In genomic region chr5:172078027-172078426, GRCh38 we compare ENCODE assay signal across 17 cellular contexts.
A peak's percentile ranks its signal among the peaks of the same experiment; 100 is the strongest.
DNase-seq lines count a peak whose midpoint lies in the region; ATAC-seq, FAIRE-seq and TF ChIP-seq lines count a peak whose summit lies in the region.
"Had no signal": no experiment of that assay in that cellular context is flagged by ENCODE, and none has a peak within 500 bp of the region (broad histone marks: within the 10 kb centered on the region; RNA-seq: fewer than 3 reads in every experiment).

No MANE protein-coding gene starts in this region.

- TF ChIP-seq EP300 in A549 (IDR thresholded peaks at IDR 0.05) = no peak

- no peak overlapping the region for H3K4me3 ChIP-seq in A549
- no peak overlapping the region for H3K4me3 ChIP-seq in DND-41 (ENCODE audit: low read depth in 1 of 2, low read length in 2 of 2)
- H3K4me3 ChIP-seq in adrenal gland = no peak overlapping the region
- H3K4me3 ChIP-seq: ascending aorta, tibial artery had no signal

- no peak for TF ChIP-seq POLR2A in A549 (IDR thresholded peaks at IDR 0.05; ENCODE audit: low read length)
- TF ChIP-seq POLR2A in adrenal gland (IDR thresholded peaks at IDR 0.05) = no peak
- TF ChIP-seq POLR2A in GM18505 (IDR thresholded peaks at IDR 0.05; ENCODE audit: borderline replicate concordance, extremely low read depth, insufficient read depth, insufficient read length) = no peak

- no peaks in the 10 kb centered on the region for H3K27me3 Mint-ChIP-seq in natural killer cell (ENCODE audit: low read depth in 2 of 2)
- no peaks in the 10 kb centered on the region for H3K27me3 Mint-ChIP-seq in WTC11 (ENCODE audit: low read depth)

- peaks cover 7 to 16% of the 10 kb centered on the region in 2 donors for H3K4me1 Mint-ChIP-seq in natural killer cell
- peaks cover 16% of the 10 kb centered on the region for H3K4me1 Mint-ChIP-seq in WTC11

- H3K27ac ChIP-seq in A549 (no peak overlapping the region), DND-41 (ENCODE audit: low read length) (peak overlapping the region; percentile 61), adrenal gland (peak overlapping the region in 2 of 5 donors; percentile 34 to 70)
- H3K27ac ChIP-seq: ascending aorta, tibial artery had no signal

- intact Hi-C loops in adrenal gland (cut with DNase I) = no loop called here
- intact Hi-C loops in natural killer cell (cut with micrococcal nuclease) = no loop called here

- TF ChIP-seq CTCF in A549 (IDR thresholded peaks at IDR 0.05) (no peak), DND-41 (IDR thresholded peaks at IDR 0.05; ENCODE audit: borderline replicate concordance, extremely low read depth, low read length, poor library complexity, severe bottlenecking) (no peak), adrenal gland (IDR thresholded peaks at IDR 0.05) (no peak), natural killer cell (IDR thresholded peaks at IDR 0.05) (no peak), WTC11 (IDR thresholded peaks at IDR 0.05) (no peak)

- POLR2A ChIA-PET in A549 (lab: Yijun Ruan, JAX) = no interaction called here
- POLR2A ChIA-PET in WTC11 (lab: Charles Lee) = no interaction called here

- H3K27me3 ChIP-seq in DND-41 (ENCODE audit: insufficient read depth, low read length, poor library complexity) (no peaks in the 10 kb centered on the region), adrenal gland (no peaks in the 10 kb centered on the region)
- H3K27me3 ChIP-seq: ascending aorta, tibial artery had no signal

- WGBS in A549 (ENCODE audit: missing lambda C conversion rate) = 78% methylated on average over 4 of the region's 4 CpGs
- 79 to 88% (median 84%) methylated on average over 4 of the region's 4 CpGs for WGBS in adrenal gland, 4 donors

- H3K9ac ChIP-seq in DND-41 (ENCODE audit: low read depth, low read length) = no peak overlapping the region

- H2AFZ ChIP-seq in DND-41 (ENCODE audit: low read depth, low read length) = no peak overlapping the region

- no peaks in the 10 kb centered on the region for H3K79me2 ChIP-seq in DND-41 (ENCODE audit: insufficient read depth, low read length)

- H3K27ac Mint-ChIP-seq in natural killer cell (peak overlapping the region; percentile 41 to 49), WTC11 (no peak overlapping the region)
- H3K27ac Mint-ChIP-seq: T-helper 1 cell treated with Interleukin-12 subunit alpha and Interleukin-12 subunit beta and Interleukin-4 antibody, amounts not matched to agents 30 μg/mL and 1 μg/mL, for 36 hours had no signal

- TF ChIP-seq RAD21 in A549 (conservative IDR thresholded peaks at IDR 0.05 in 1 of 2, IDR thresholded peaks at IDR 0.05 in 1 of 2) = no peak

- CTCF ChIA-PET in A549 (lab: Yijun Ruan, JAX) (interaction anchor here (1.4 kb wide), 1 partner anchor 18 kb away, joined by 5 read pairs; no protein-coding TSS in a partner anchor), WTC11 (lab: Charles Lee) (no interaction called here)

- peaks cover 32% of the 10 kb centered on the region for H3K36me3 ChIP-seq in DND-41 (ENCODE audit: insufficient read depth, low read length)
- H3K36me3 ChIP-seq in adrenal gland (replicated peaks in 1 of 2) = peaks cover 0 to 20% of the 10 kb centered on the region in 2 donors

- DNase-seq in A549 (ENCODE audit: low read depth in 1 of 2, low spot score in 1 of 2) (no peak), DND-41 (no peak), adrenal gland (peak in 6 of 7 donors; percentile 13 to 76 (median 48)), natural killer cell (no peak), WTC11 (ENCODE audit: low spot score) (no peak)
- DNase-seq: DMS153; H7; IMR-90; NCI-H748 treated with DMSO at 0.1 percent for 48 hours; stimulated activated CD4-positive, alpha-beta T cell treated with anti-CD3 and anti-CD28 coated beads, Interleukin-2, amount 100 ng/mL, for 24 hours had no signal

- H3K36me3 Mint-ChIP-seq in natural killer cell = peaks cover 15% of the 10 kb centered on the region
- H3K36me3 Mint-ChIP-seq in WTC11 = peaks cover 17% of the 10 kb centered on the region; the same call in 1 of the 2 replicates

- peak overlapping the region; percentile 17; the same call in 1 of the 3 replicates for H3K4me2 ChIP-seq in A549
- no peak overlapping the region for H3K4me2 ChIP-seq in DND-41 (ENCODE audit: insufficient read depth, low read length)

- peaks cover 2% of the 10 kb centered on the region; the same call in 1 of the 2 replicates for H4K20me1 ChIP-seq in DND-41 (ENCODE audit: insufficient read depth, low read length)

- H3K9me3 ChIP-seq in A549 (0 out of 3 replicates have a peak, but pooled peaks cover 2% of the 10 kb centered on the region), DND-41 (ENCODE audit: insufficient read depth, low read length, severe bottlenecking) (no peaks in the 10 kb centered on the region), adrenal gland (replicated peaks in 1 of 3) (no peaks in the 10 kb centered on the region)
- H3K9me3 ChIP-seq: ascending aorta, tibial artery had no signal

- no peaks in the 10 kb centered on the region for H3K9me3 Mint-ChIP-seq in natural killer cell
- peaks cover 3% of the 10 kb centered on the region; the same call in 1 of the 2 replicates for H3K9me3 Mint-ChIP-seq in WTC11
- H3K9me3 Mint-ChIP-seq: T-helper 1 cell treated with Interleukin-12 subunit alpha and Interleukin-12 subunit beta and Interleukin-4 antibody, amounts not matched to agents 30 μg/mL and 1 μg/mL, for 36 hours had no signal

- FAIRE-seq in A549 (lab: Jason Lieb, UNC) = no peak

- H3K4me3 Mint-ChIP-seq in natural killer cell (no peak overlapping the region), WTC11 (no peak overlapping the region)
- H3K4me3 Mint-ChIP-seq: nephron; T-helper 1 cell treated with Interleukin-12 subunit alpha and Interleukin-12 subunit beta and Interleukin-4 antibody, amounts not matched to agents 30 μg/mL and 1 μg/mL, for 36 hours had no signal

- ATAC-seq in A549 (peak in 1 of 2 experiments; percentile 36; a peak in 1 of 6 replicates), DND-41 (ENCODE audit: insufficient read depth, low read depth) (no peak), natural killer cell (no peak), HG03439 (IDR thresholded peaks at IDR 0.05; ENCODE audit: unreplicated experiment) (no peak), HG03521 (IDR thresholded peaks at IDR 0.05; ENCODE audit: unreplicated experiment) (no peak), GM18505 (IDR thresholded peaks at IDR 0.05; ENCODE audit: unreplicated experiment) (no peak), WTC11 (no peak)

- H3K4me1 ChIP-seq in A549 (no peaks in the 10 kb centered on the region), DND-41 (ENCODE audit: insufficient read depth, low read length) (peaks cover 17% of the 10 kb centered on the region), adrenal gland (replicated peaks in 1 of 2) (peaks cover 0 to 20% of the 10 kb centered on the region in 2 donors)
- H3K4me1 ChIP-seq: ascending aorta had no signal

TF ChIP-seq in A549, 52 proteins besides CTCF, POLR2A, EP300 and RAD21 (continues in another document):
- no peak for TF ChIP-seq EHF (CRISPR knock-in tag; IDR thresholded peaks at IDR 0.05)
- TF ChIP-seq CHD2 (IDR thresholded peaks at IDR 0.05; ENCODE audit: low read length, partially characterized antibody) = no peak
- no peak for TF ChIP-seq RARB (CRISPR knock-in tag; IDR thresholded peaks at IDR 0.05)
- no peak for TF ChIP-seq HOXA7 (CRISPR knock-in tag; IDR thresholded peaks at IDR 0.05)
- no peak for TF ChIP-seq KDM1A (IDR thresholded peaks at IDR 0.05; ENCODE audit: low read depth)
- TF ChIP-seq, protein P1, sequence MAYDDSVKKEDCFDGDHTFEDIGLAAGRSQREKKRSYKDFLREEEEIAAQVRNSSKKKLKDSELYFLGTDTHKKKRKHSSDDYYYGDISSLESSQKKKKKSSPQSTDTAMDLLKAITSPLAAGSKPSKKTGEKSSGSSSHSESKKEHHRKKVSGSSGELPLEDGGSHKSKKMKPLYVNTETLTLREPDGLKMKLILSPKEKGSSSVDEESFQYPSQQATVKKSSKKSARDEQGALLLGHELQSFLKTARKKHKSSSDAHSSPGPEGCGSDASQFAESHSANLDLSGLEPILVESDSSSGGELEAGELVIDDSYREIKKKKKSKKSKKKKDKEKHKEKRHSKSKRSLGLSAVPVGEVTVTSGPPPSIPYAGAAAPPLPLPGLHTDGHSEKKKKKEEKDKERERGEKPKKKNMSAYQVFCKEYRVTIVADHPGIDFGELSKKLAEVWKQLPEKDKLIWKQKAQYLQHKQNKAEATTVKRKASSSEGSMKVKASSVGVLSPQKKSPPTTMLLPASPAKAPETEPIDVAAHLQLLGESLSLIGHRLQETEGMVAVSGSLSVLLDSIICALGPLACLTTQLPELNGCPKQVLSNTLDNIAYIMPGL (CRISPR knock-in tag; IDR thresholded peaks at IDR 0.05; ENCODE audit: borderline replicate concordance) = no peak
- TF ChIP-seq ZFP36 (IDR thresholded peaks at IDR 0.05; ENCODE audit: borderline replicate concordance, partially characterized antibody) = no peak
- TF ChIP-seq PHF8 (IDR thresholded peaks at IDR 0.05; ENCODE audit: borderline replicate concordance, low read depth) = no peak

TF ChIP-seq in WTC11, 78 proteins besides CTCF, POLR2A, EP300 and RAD21 (continues in another document):
- TF ChIP-seq ZNF512 (CRISPR knock-in tag; IDR thresholded peaks at IDR 0.05; ENCODE audit: borderline replicate concordance) (no peak), NFATC4 (CRISPR knock-in tag; IDR thresholded peaks at IDR 0.05) (no peak), HMGA2 (CRISPR knock-in tag; IDR thresholded peaks at IDR 0.05) (no peak), ELF4 (CRISPR knock-in tag; IDR thresholded peaks at IDR 0.05; ENCODE audit: low read depth) (no peak)

Comparison
In these comparisons a context has a peak if more than half of its experiments do, and no peak if none do; other contexts are left out.
1. DNase-seq: peak in adrenal gland (6 of 7); none in A549 (0 of 2), DND-41 (single experiment), natural killer cell (single experiment) and WTC11 (single experiment).